In the genomic region with DNA sequence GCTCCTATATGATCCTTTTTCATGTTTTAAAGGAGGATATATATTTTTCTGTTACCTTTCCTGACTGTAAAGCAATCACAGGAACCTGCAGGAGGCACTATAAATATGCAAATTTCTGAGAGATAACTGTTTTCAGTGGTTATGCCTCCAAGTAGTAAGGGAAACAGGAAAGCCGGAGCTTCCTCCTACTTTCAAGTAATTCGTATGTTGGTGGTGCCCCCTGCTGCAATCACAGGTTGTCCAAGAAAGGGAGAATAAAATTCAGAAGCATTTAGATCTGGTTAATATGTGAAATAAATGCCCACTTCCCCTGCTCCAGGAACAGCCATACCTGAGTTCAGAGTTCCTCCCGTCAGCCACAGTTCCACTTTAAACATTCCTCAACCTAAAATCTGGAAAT, we compare ENCODE assay signal across 10 cellular contexts. TPM values are rescaled to one million over a fixed set of nuclear protein-coding genes. Genes with fewer than 3 reads are reported as not detected.
DNase-seq lines count a peak whose midpoint lies in the region; ATAC-seq and TF ChIP-seq lines count a peak whose summit lies in the region.
"Had no signal": no experiment of that assay in that cellular context is flagged by ENCODE, and none has a peak within 500 bp of the region (broad histone marks: within the 10 kb centered on the region; RNA-seq: fewer than 3 reads in every experiment).

No MANE protein-coding gene starts in this region.

- no peak for TF ChIP-seq POLR2A in stomach (IDR thresholded peaks at IDR 0.05)

- H3K36me3 ChIP-seq in A673 (ENCODE audit: insufficient read depth, low read length, poor library complexity, severe bottlenecking) (no peaks in the 10 kb centered on the region), stomach (no peaks in the 10 kb centered on the region)
- H3K36me3 ChIP-seq: thyroid gland had no signal

- intact Hi-C loops in A673 (cut with micrococcal nuclease; ENCODE audit: unreplicated experiment): no loop called here
- intact Hi-C loops in dorsolateral prefrontal cortex (cut with DNase I): no loop called here
- intact Hi-C loops in stomach (cut with DNase I; ENCODE audit: low total_unique reads): no loop called here

- BruUV-seq in A673 (replicated peaks; lab: Mats Ljungman, UMichigan): no TSS peak

- H3K27me3 ChIP-seq in A673 (replicated peaks; ENCODE audit: insufficient read depth, low read depth, low read length, poor library complexity): peaks cover 94% of the 10 kb centered on the region
- peaks cover 0 to 41% (median 7%) of the 10 kb centered on the region in 45 donors for H3K27me3 ChIP-seq in dorsolateral prefrontal cortex
- peaks cover 0 to 79% (median 15%) of the 10 kb centered on the region in 3 donors for H3K27me3 ChIP-seq in stomach

- 11 to 19% (median 13%) methylated on average over 3 of the region's 3 CpGs for WGBS in stomach, 5 donors

- POLR2A ChIA-PET in A673 (lab: Charles Lee; ENCODE audit: low non-redundant PET): interaction anchor here (0.6 kb wide), 1 partner anchor 1539 kb away, joined by 3 read pairs; no protein-coding TSS in a partner anchor

- CTCF ChIA-PET in A673 (lab: Charles Lee): interaction anchor here (0.6 to 0.7 kb wide), 3 partner anchors 8 to 850 kb away, joined by 3 to 6 read pairs (median 4); no protein-coding TSS in a partner anchor

- H3K9me3 ChIP-seq in A673 (ENCODE audit: low read depth, low read length, poor library complexity, severe bottlenecking): no peaks in the 10 kb centered on the region
- no peaks in the 10 kb centered on the region for H3K9me3 ChIP-seq in stomach
- H3K9me3 ChIP-seq: thyroid gland had no signal

- H3K4me1 ChIP-seq in A673 (ENCODE audit: insufficient read depth, low read length, poor library complexity, severe bottlenecking) (no peaks in the 10 kb centered on the region), stomach (peaks cover 8 to 18% (median 12%) of the 10 kb centered on the region in 4 donors)
- H3K4me1 ChIP-seq: parathyroid adenoma had no signal

- in situ Hi-C loops in GM13977 (cut with MboI; ENCODE audit: low pct_unique_long_range_greater_than_20kb, low sequenced_read_pairs, unreplicated experiment): loop anchor here (25.0 kb wide), 2 partner anchors 1278 to 1528 kb away; no protein-coding TSS in a partner anchor

- DNase-seq in A673 (ENCODE audit: low spot score): peak; percentile 61
- DNase-seq in GM13977 (ENCODE audit: low spot score): no peak
- DNase-seq in NCI-H526 (lab: John Stamatoyannopoulos, UW): peak; percentile 23 to 67
- DNase-seq in dorsolateral prefrontal cortex: no peak
- no peak for DNase-seq in Ammon's horn (ENCODE audit: low spot score)
- DNase-seq in activated naive CD4-positive, alpha-beta T cell treated with Interleukin-2 at 50 U/mL for 16 hours: no peak
- DNase-seq in stomach: no peak

- no peak for ATAC-seq in HG02981 (IDR thresholded peaks at IDR 0.05; ENCODE audit: unreplicated experiment)

- no peak overlapping the region for H3K27ac ChIP-seq in A673 (ENCODE audit: low read depth, low read length, poor library complexity, severe bottlenecking)
- peak overlapping the region in 1 of 59 donors; percentile 42 for H3K27ac ChIP-seq in dorsolateral prefrontal cortex
- no peak overlapping the region for H3K27ac ChIP-seq in stomach
- H3K27ac ChIP-seq: parathyroid adenoma, thyroid gland had no signal

- H3K4me3 ChIP-seq in A673 (ENCODE audit: low read depth, low read length, poor library complexity, severe bottlenecking) (no peak overlapping the region), dorsolateral prefrontal cortex (no peak overlapping the region), stomach (no peak overlapping the region)
- H3K4me3 ChIP-seq: thyroid gland had no signal

- TF ChIP-seq EP300 in stomach (IDR thresholded peaks at IDR 0.05): no peak

- TF ChIP-seq CTCF in A673 (conservative IDR thresholded peaks at IDR 0.05; ENCODE audit: low read depth, low read length) (peak; percentile 41; the same call in 1 of the 2 replicates), GM13977 (IDR thresholded peaks at IDR 0.05; ENCODE audit: extremely low read depth, insufficient read depth, missing control alignments) (peak; percentile 43), dorsolateral prefrontal cortex (IDR thresholded peaks at IDR 0.05 in 54 of 56, conservative IDR thresholded peaks at IDR 0.05 in 2 of 56; ENCODE audit: low read depth in 1 of 56, partially characterized antibody in 56 of 56) (peak in 47 of 56 donors; percentile 9 to 58 (median 40)), stomach (IDR thresholded peaks at IDR 0.05) (peak in 1 of 7 experiments; percentile 16)

RNA-seq across cellular contexts. Expression of gene BCL11A, which starts 12.0 kb away (rescaled TPM):
- total RNA-seq in A673 (2021) (1.3 and 2.8 TPM in 2 replicates), dorsolateral prefrontal cortex (100 to 1,000 TPM in 76 of 120 experiments, 10 to 100 TPM in 44; 33.4 to 157 (median 108) TPM), stomach (10 to 100 TPM in 4 of 5 donors, 1 to 10 TPM in 1; 6.8 to 27.4 (median 18.0) TPM)
- polyA plus RNA-seq in stomach: 10 to 100 TPM in 1 of 3 donors, 1 to 10 TPM in 2; 1.2 to 15.2 (median 4.2) TPM

Comparison
In these comparisons a context has a peak if more than half of its experiments do, and no peak if none do; other contexts are left out.
1. DNase-seq: peak in A673 (single experiment) and NCI-H526 (2 of 2); none in GM13977 (single experiment), dorsolateral prefrontal cortex (0 of 10), Ammon's horn (single experiment), activated naive CD4-positive, alpha-beta T cell treated with Interleukin-2 at 50 U/mL for 16 hours (single experiment) and stomach (single experiment).